In genomic region chr18:28626757-28627156, GRCh38 we compare ENCODE assay signal across 18 cellular contexts.
DNase-seq lines count a peak whose midpoint lies in the region; ATAC-seq, FAIRE-seq and TF ChIP-seq lines count a peak whose summit lies in the region.
"Had no signal": no experiment of that assay in that cellular context is flagged by ENCODE, and none has a peak within 500 bp of the region (broad histone marks: within the 10 kb centered on the region; RNA-seq: fewer than 3 reads in every experiment).

No MANE protein-coding gene starts in this region.

- TF ChIP-seq POLR2A in A549 (IDR thresholded peaks at IDR 0.05; ENCODE audit: low read length) = no peak
- TF ChIP-seq POLR2A in H1 (IDR thresholded peaks at IDR 0.05; ENCODE audit: control extremely low read depth in 1 of 2, low read depth in 2 of 2, low read length in 2 of 2) = no peak

- TF ChIP-seq CTCF in A549 (IDR thresholded peaks at IDR 0.05) = no peak
- TF ChIP-seq CTCF in HFFc6 (IDR thresholded peaks at IDR 0.05) = no peak
- no peak for TF ChIP-seq CTCF in H1 (IDR thresholded peaks at IDR 0.05; ENCODE audit: control extremely low read depth in 1 of 3, insufficient read depth in 1 of 3, low read depth in 1 of 3, low read length in 3 of 3)
- no peak for TF ChIP-seq CTCF in osteoblast (IDR thresholded peaks at IDR 0.05; ENCODE audit: extremely low read depth, low read depth, low read length)

- no peaks in the 10 kb centered on the region; the same call in none of the 2 replicates for H3K27me3 Mint-ChIP-seq in HFFc6 (ENCODE audit: insufficient read depth)
- H3K27me3 Mint-ChIP-seq: B cell; CD4-positive, alpha-beta T cell had no signal

- no peak overlapping the region for H2BK15ac ChIP-seq in H1 (ENCODE audit: low read length)

- H3K9me3 ChIP-seq in A549 (no peaks in the 10 kb centered on the region), H1 (ENCODE audit: insufficient read depth in 2 of 2, low read depth in 1 of 2, low read length in 1 of 2) (no peaks in the 10 kb centered on the region), osteoblast (ENCODE audit: low read depth, low read length) (no peaks in the 10 kb centered on the region)
- H3K9me3 ChIP-seq: HAP-1 had no signal

- H3K27ac ChIP-seq in A549 (no peak overlapping the region), H1 (ENCODE audit: low read depth, low read length) (no peak overlapping the region), osteoblast (ENCODE audit: low read depth, low read length) (no peak overlapping the region)
- H3K27ac ChIP-seq: HL-60 had no signal

- no peak overlapping the region for H2BK12ac ChIP-seq in H1 (ENCODE audit: low read depth, low read length)

- no peak for TF ChIP-seq EP300 in A549 (IDR thresholded peaks at IDR 0.05)
- TF ChIP-seq EP300 in H1 (IDR thresholded peaks at IDR 0.05; ENCODE audit: borderline replicate concordance in 1 of 2, low read depth in 2 of 2, low read length in 2 of 2) = no peak

- no peak overlapping the region for H4K91ac ChIP-seq in H1 (replicated peaks; ENCODE audit: insufficient read length, low read length)

- CTCF ChIA-PET in A549 (lab: Yijun Ruan, JAX) (no interaction called here), H1 (lab: Charles Lee; ENCODE audit: partially characterized antibody) (no interaction called here)

- H3K4me3 Mint-ChIP-seq in HFFc6 = peak overlapping the region; percentile 85
- H3K4me3 Mint-ChIP-seq: B cell; CD4-positive, alpha-beta T cell; GM23338 had no signal

- no peak overlapping the region for H2BK120ac ChIP-seq in H1 (replicated peaks; ENCODE audit: low read depth, low read length)

- 0 out of 2 replicates have a peak, but pooled peaks cover 4% of the 10 kb centered on the region for H3K36me3 Mint-ChIP-seq in HFFc6 (ENCODE audit: low read depth)

- no peak for FAIRE-seq in A549 (lab: Jason Lieb, UNC)
- FAIRE-seq in H1 (lab: Jason Lieb, UNC) = no peak
- FAIRE-seq: GM12878, GM18507 had no signal

- H2BK20ac ChIP-seq in H1 (ENCODE audit: low read length) = no peak overlapping the region

- POLR2A ChIA-PET in A549 (lab: Yijun Ruan, JAX) = no interaction called here
- POLR2A ChIA-PET in H1 (lab: Charles Lee; ENCODE audit: partially characterized antibody) = no interaction called here

- peak overlapping the region; percentile 56; the same call in 1 of the 2 replicates for H3K27ac Mint-ChIP-seq in HFFc6
- H3K27ac Mint-ChIP-seq: B cell; CD4-positive, alpha-beta T cell; GM23338 had no signal

- H3K36me3 ChIP-seq in H1 (ENCODE audit: control insufficient read depth in 2 of 4, insufficient read depth in 4 of 4, low read length in 3 of 4) (no peaks in the 10 kb centered on the region), osteoblast (ENCODE audit: insufficient read depth, low read length) (no peaks in the 10 kb centered on the region)
- H3K36me3 ChIP-seq: HAP-1 had no signal

- DNase-seq in A549 (ENCODE audit: low read depth in 1 of 2, low spot score in 1 of 2) = no peak
- DNase-seq in HFFc6 = no peak
- no peak for DNase-seq in H1 (ENCODE audit: low read depth in 1 of 2, low spot score in 2 of 2)
- no peak for DNase-seq in osteoblast (ENCODE audit: insufficient read length, low spot score, missing footprints)
- no peak for DNase-seq in NCI-H2171 (lab: John Stamatoyannopoulos, UW)
- DNase-seq in nucleus accumbens (lab: John Stamatoyannopoulos, UW) = no peak
- DNase-seq: 8988T; C1 segment of cervical spinal cord; Calu3; CD4-positive, alpha-beta T cell; DMS 273 treated with DMSO at 0.1 percent for 48 hours had no signal

- H4K8ac ChIP-seq in H1 (ENCODE audit: extremely low read depth, insufficient read depth, low read length) = no peak overlapping the region

- no peak overlapping the region for H3K14ac ChIP-seq in H1 (ENCODE audit: insufficient read length)

- H3K18ac ChIP-seq in H1 (ENCODE audit: extremely low read depth, low read length) = no peak overlapping the region

- no peak overlapping the region for H3K9ac ChIP-seq in H1 (replicated peaks in 1 of 4; ENCODE audit: extremely low read depth in 1 of 4, low read depth in 3 of 4, low read length in 3 of 4)

- no peak overlapping the region for H3K4me2 ChIP-seq in A549
- no peak overlapping the region for H3K4me2 ChIP-seq in H1 (ENCODE audit: insufficient read depth in 1 of 2, low read depth in 2 of 2, low read length in 2 of 2)
- H3K4me2 ChIP-seq in osteoblast (ENCODE audit: insufficient read depth, low read length) = peak overlapping the region; percentile 72
- H3K4me2 ChIP-seq: GM23338 had no signal

- no peaks in the 10 kb centered on the region for H4K20me1 ChIP-seq in H1 (replicated peaks in 1 of 2; ENCODE audit: control insufficient read depth in 1 of 2, insufficient read depth in 2 of 2, low read length in 2 of 2)
- no peaks in the 10 kb centered on the region for H4K20me1 ChIP-seq in osteoblast (ENCODE audit: insufficient read depth, low read length)

- no peak overlapping the region for H2AK5ac ChIP-seq in H1 (ENCODE audit: low read depth, low read length)

- H3K23ac ChIP-seq in H1 (ENCODE audit: insufficient read length) = no peak overlapping the region

- no peak overlapping the region for H3K56ac ChIP-seq in H1 (replicated peaks; ENCODE audit: insufficient read length, low read depth, low read length)

- H3K79me2 ChIP-seq in H1 (ENCODE audit: control insufficient read depth in 1 of 2, insufficient read depth in 2 of 2, low read length in 2 of 2) = no peaks in the 10 kb centered on the region
- H3K79me2 ChIP-seq in osteoblast (ENCODE audit: insufficient read depth, low read length) = no peaks in the 10 kb centered on the region

- H3K9me3 Mint-ChIP-seq in HFFc6 = no peaks in the 10 kb centered on the region
- H3K9me3 Mint-ChIP-seq: GM23338 had no signal

- H2AFZ ChIP-seq in H1 (ENCODE audit: low read length) (no peak overlapping the region), osteoblast (ENCODE audit: low read length) (peak overlapping the region; percentile 76)
- H2AFZ ChIP-seq: GM23338 had no signal

- H3K79me1 ChIP-seq in H1 (ENCODE audit: low read depth, low read length) = no peaks in the 10 kb centered on the region

- no peaks in the 10 kb centered on the region for H3K27me3 ChIP-seq in H1 (replicated peaks in 1 of 4; ENCODE audit: control insufficient read depth in 3 of 4, extremely low read depth in 1 of 4, insufficient read depth in 3 of 4, low read length in 3 of 4)
- no peaks in the 10 kb centered on the region for H3K27me3 ChIP-seq in osteoblast (ENCODE audit: insufficient read depth, low read length)

- H4K5ac ChIP-seq in H1 (ENCODE audit: insufficient read length, low read depth, low read length) = no peak overlapping the region

- H3K4me3 ChIP-seq in A549 (no peak overlapping the region), H1 (ENCODE audit: extremely low read depth in 1 of 4, insufficient read depth in 2 of 4, low read depth in 3 of 4, low read length in 4 of 4) (no peak overlapping the region), osteoblast (ENCODE audit: insufficient read depth, low read length) (no peak overlapping the region)
- H3K4me3 ChIP-seq: GM12878, GM23338, HAP-1 had no signal

- no peak for ATAC-seq in A549
- no peak for ATAC-seq in GM21619 (IDR thresholded peaks at IDR 0.05; ENCODE audit: unreplicated experiment)
- ATAC-seq: GM12878, GM23338 had no signal

- peaks cover 37% of the 10 kb centered on the region for H3K4me1 Mint-ChIP-seq in HFFc6 (ENCODE audit: low read depth)
- H3K4me1 Mint-ChIP-seq: B cell, GM23338 had no signal

- H2BK5ac ChIP-seq in H1 (ENCODE audit: low read depth, low read length) = no peak overlapping the region

- no peak overlapping the region for H3K4ac ChIP-seq in H1 (replicated peaks; ENCODE audit: insufficient read length, low read depth, low read length)

- TF ChIP-seq RAD21 in A549 (conservative IDR thresholded peaks at IDR 0.05 in 1 of 2, IDR thresholded peaks at IDR 0.05 in 1 of 2) = no peak
- no peak for TF ChIP-seq RAD21 in H1 (IDR thresholded peaks at IDR 0.05 in 1 of 2, conservative IDR thresholded peaks at IDR 0.05 in 1 of 2; ENCODE audit: low read depth in 2 of 2, low read length in 2 of 2)

- no peaks in the 10 kb centered on the region for H3K23me2 ChIP-seq in H1 (ENCODE audit: low read depth, low read length)

- H3K4me1 ChIP-seq in A549 = no peaks in the 10 kb centered on the region
- no peaks in the 10 kb centered on the region for H3K4me1 ChIP-seq in H1 (replicated peaks in 1 of 4; ENCODE audit: control insufficient read depth in 3 of 4, insufficient read depth in 4 of 4, low read length in 3 of 4)
- no peaks in the 10 kb centered on the region for H3K4me1 ChIP-seq in osteoblast (ENCODE audit: insufficient read depth, low read length)
- H3K4me1 ChIP-seq: HAP-1 had no signal

TF ChIP-seq in A549, 52 proteins besides CTCF, POLR2A, EP300 and RAD21:
- TF ChIP-seq RNF2 (IDR thresholded peaks at IDR 0.05; ENCODE audit: borderline replicate concordance, low read depth) (no peak), MAFK (IDR thresholded peaks at IDR 0.05; ENCODE audit: partially characterized antibody) (peak; percentile 92)

TF ChIP-seq in H1, 55 proteins besides CTCF, POLR2A, EP300 and RAD21:
- TF ChIP-seq MAFK (IDR thresholded peaks at IDR 0.05; ENCODE audit: low read depth, low read length) (peak; percentile 80; the same call in 1 of the 2 replicates), ZNF274 (IDR thresholded peaks at IDR 0.05; ENCODE audit: borderline replicate concordance, extremely low read depth, low read length) (no peak)

Comparison
In these comparisons a context has a peak if more than half of its experiments do, and no peak if none do; other contexts are left out.
1. Of the 18 proteins assayed by ChIP-seq in both H1 and A549: peak only in H1: none; only in A549: none; in both: MAFK; in neither: 17.